33 cellular contexts compared by ENCODE assay signal in the genomic region with DNA sequence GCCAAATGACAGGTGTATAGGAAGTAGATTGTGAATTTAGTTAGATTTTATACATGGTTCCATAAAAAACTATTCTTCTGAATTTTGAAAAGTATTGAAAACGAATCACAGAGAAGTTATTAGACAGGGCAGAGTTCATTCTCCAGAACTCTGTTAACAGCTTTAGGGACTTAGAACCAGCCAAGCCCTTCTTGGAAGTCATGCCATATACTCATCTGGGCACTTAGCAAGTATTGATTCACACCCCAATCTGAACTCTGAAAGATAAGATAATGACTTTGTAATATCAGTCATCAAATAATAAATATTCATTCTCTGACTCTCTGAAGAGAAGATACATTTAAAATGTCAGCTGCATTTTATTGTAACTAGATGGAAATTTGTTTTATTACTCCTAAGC.
"Had no signal": no experiment of that assay in that cellular context is flagged by ENCODE, and none has a peak within 500 bp of the region (broad histone marks: within the 10 kb centered on the region; RNA-seq: fewer than 3 reads in every experiment).

No MANE protein-coding gene starts in this region.

- H3K9me3 ChIP-seq: adrenal gland, body of pancreas, breast epithelium had no signal

- H3K4me1 ChIP-seq: adrenal gland, body of pancreas, breast epithelium had no signal

- H3K36me3 ChIP-seq: adrenal gland, brain microvascular endothelial cell, breast epithelium had no signal

- H3K27ac Mint-ChIP-seq: activated B cell treated with CpG ODN at 0.5 μM for 24 hours; activated CD4-positive, alpha-beta memory T cell treated with anti-CD3 and anti-CD28 coated beads for 36 hours; activated CD4-positive, alpha-beta T cell treated with anti-CD3 and anti-CD28 coated beads, Interleukin-2, amount 10 ng/mL, durations not matched to agents 24 days and 14 days; activated CD8-positive, alpha-beta T cell treated with anti-CD3 and anti-CD28 coated beads for 36 hours; activated naive CD4-positive, alpha-beta T cell treated with anti-CD3 and anti-CD28 coated beads for 36 hours; activated naive CD4-positive, alpha-beta T cell treated with anti-CD3 and anti-CD28 coated beads, Interleukin-2, amount 50 U/mL, for 72 hours; activated naive CD8-positive, alpha-beta T cell treated with anti-CD3 and anti-CD28 coated beads for 36 hours; activated T-cell treated with anti-CD3 and anti-CD28 coated beads, Interleukin-2, amount 50 U/mL, for 72 hours; activated T-helper 1 cell treated with anti-CD3 and anti-CD28 coated beads, Interleukin-12 subunit alpha, Interleukin-12 subunit beta, Interleukin-2, Interleukin-4 antibody, amounts not matched to agents 30 ng/mL and 10 ng/mL and 1 ng/mL, durations not matched to agents 14 hours and 24 hours and 36 hours; activated T-helper 17 cell treated with anti-CD3 and anti-CD28 coated beads, Interleukin-2, amount 50 U/mL, for 72 hours; T-helper 2 cell treated with Interferon-gamma antibody and Interleukin-4, amounts not matched to agents 5 μg/mL and 100 μg/mL, for 36 hours had no signal

- H3K27me3 ChIP-seq: adrenal gland, body of pancreas, brain microvascular endothelial cell, breast epithelium had no signal

- DNase-seq: activated B cell treated with CpG ODN at 0.5 μM for 24 hours; activated CD4-positive, alpha-beta memory T cell treated with anti-CD3 and anti-CD28 coated beads for 36 hours; activated CD4-positive, alpha-beta T cell treated with anti-CD3 and anti-CD28 coated beads for 4 hours; activated CD4-positive, alpha-beta T cell treated with anti-CD3 and anti-CD28 coated beads, Interleukin-2, amount 10 ng/mL, durations not matched to agents 24 days and 14 days; activated CD4-positive, alpha-beta T cell treated with anti-CD3 and anti-CD28 coated beads, Interleukin-2, amount 50 U/mL, for 1 hour; activated CD4-positive, alpha-beta T cell treated with anti-CD3 and anti-CD28 coated beads, Interleukin-2, amount 50 U/mL, for 4 hours; activated CD4-positive, CD25-positive, alpha-beta regulatory T cell treated with anti-CD3 and anti-CD28 coated beads, Interleukin-2, amount 50 U/mL, for 72 hours; activated CD8-positive, alpha-beta memory T cell treated with anti-CD3 and anti-CD28 coated beads, Interleukin-2, amount 50 U/mL, for 4 hours; activated CD8-positive, alpha-beta T cell treated with anti-CD3 and anti-CD28 coated beads for 36 hours; activated effector memory CD4-positive, alpha-beta T cell treated with anti-CD3 and anti-CD28 coated beads, Interleukin-2, amount 50 U/mL, for 16 hours; activated gamma-delta T cell treated with Interleukin-2 at 50 U/mL for 16 hours; activated naive CD4-positive, alpha-beta T cell; activated naive CD4-positive, alpha-beta T cell treated with anti-CD3 and anti-CD28 coated beads for 36 hours; activated naive CD4-positive, alpha-beta T cell treated with anti-CD3 and anti-CD28 coated beads, Interleukin-2, amount 50 U/mL, for 16 hours; activated naive CD8-positive, alpha-beta T cell treated with anti-CD3 and anti-CD28 coated beads for 36 hours; activated T-cell treated with anti-CD3 and anti-CD28 coated beads for 4 hours; activated T-cell treated with anti-CD3 and anti-CD28 coated beads, Interleukin-2, amount 50 U/mL, for 1 hour; activated T-cell treated with anti-CD3 and anti-CD28 coated beads, Interleukin-2, amount 50 U/mL, for 4 hours; activated T-cell treated with anti-CD3 and anti-CD28 coated beads, Interleukin-2, amount 50 U/mL, for 72 hours; adrenal gland; amniotic stem cell; aorta; body of pancreas; brain microvascular endothelial cell; central memory CD4-positive, alpha-beta T cell; T-helper 2 cell; T-helper 9 cell had no signal

- H3K27ac ChIP-seq: adrenal gland, body of pancreas, brain microvascular endothelial cell, breast epithelium, VCaP had no signal

- H3K27me3 Mint-ChIP-seq: activated CD4-positive, alpha-beta memory T cell treated with anti-CD3 and anti-CD28 coated beads for 36 hours; activated CD8-positive, alpha-beta T cell treated with anti-CD3 and anti-CD28 coated beads for 36 hours; activated naive CD8-positive, alpha-beta T cell treated with anti-CD3 and anti-CD28 coated beads for 36 hours; activated T-helper 17 cell treated with anti-CD3 and anti-CD28 coated beads, Interleukin-2, amount 50 U/mL, for 72 hours had no signal

- H3K4me3 ChIP-seq: adrenal gland, body of pancreas, breast epithelium had no signal

- H3K9me3 Mint-ChIP-seq: activated B cell treated with CpG ODN at 0.5 μM for 24 hours; activated CD4-positive, alpha-beta memory T cell treated with anti-CD3 and anti-CD28 coated beads for 36 hours; activated CD4-positive, alpha-beta T cell treated with anti-CD3 and anti-CD28 coated beads, Interleukin-2, amount 10 ng/mL, durations not matched to agents 24 days and 14 days; activated CD8-positive, alpha-beta T cell treated with anti-CD3 and anti-CD28 coated beads for 36 hours; activated naive CD4-positive, alpha-beta T cell treated with anti-CD3 and anti-CD28 coated beads for 36 hours; activated naive CD4-positive, alpha-beta T cell treated with anti-CD3 and anti-CD28 coated beads, Interleukin-2, amount 50 U/mL, for 72 hours; activated naive CD8-positive, alpha-beta T cell treated with anti-CD3 and anti-CD28 coated beads for 36 hours; activated T-cell treated with anti-CD3 and anti-CD28 coated beads, Interleukin-2, amount 50 U/mL, for 4 hours; activated T-cell treated with anti-CD3 and anti-CD28 coated beads, Interleukin-2, amount 50 U/mL, for 72 hours; activated T-helper 1 cell treated with anti-CD3 and anti-CD28 coated beads, Interleukin-12 subunit alpha, Interleukin-12 subunit beta, Interleukin-2, Interleukin-4 antibody, amounts not matched to agents 30 ng/mL and 10 ng/mL and 1 ng/mL, durations not matched to agents 14 hours and 24 hours and 36 hours; activated T-helper 17 cell treated with anti-CD3 and anti-CD28 coated beads, Interleukin-2, amount 50 U/mL, for 72 hours; T-helper 2 cell treated with Interferon-gamma antibody and Interleukin-4, amounts not matched to agents 5 μg/mL and 100 μg/mL, for 36 hours had no signal

- ATAC-seq: activated CD8-positive, alpha-beta T cell treated with anti-CD3 and anti-CD28 coated beads for 36 hours; activated naive CD4-positive, alpha-beta T cell treated with anti-CD3 and anti-CD28 coated beads, Interleukin-2, amount 50 U/mL, for 72 hours; activated T-cell treated with anti-CD3 and anti-CD28 coated beads, Interleukin-2, amount 50 U/mL, for 4 hours; activated T-cell treated with anti-CD3 and anti-CD28 coated beads, Interleukin-2, amount 50 U/mL, for 72 hours; activated T-helper 17 cell treated with anti-CD3 and anti-CD28 coated beads, Interleukin-2, amount 50 U/mL, for 72 hours; body of pancreas had no signal

- H3K4me3 Mint-ChIP-seq: activated B cell treated with CpG ODN at 0.5 μM for 24 hours; activated CD4-positive, alpha-beta memory T cell treated with anti-CD3 and anti-CD28 coated beads for 36 hours; activated CD4-positive, alpha-beta T cell treated with anti-CD3 and anti-CD28 coated beads, Interleukin-2, amount 10 ng/mL, durations not matched to agents 24 days and 14 days; activated CD8-positive, alpha-beta T cell treated with anti-CD3 and anti-CD28 coated beads for 36 hours; activated naive CD4-positive, alpha-beta T cell treated with anti-CD3 and anti-CD28 coated beads for 36 hours; activated naive CD8-positive, alpha-beta T cell treated with anti-CD3 and anti-CD28 coated beads for 36 hours; activated T-cell treated with anti-CD3 and anti-CD28 coated beads, Interleukin-2, amount 50 U/mL, for 4 hours; activated T-cell treated with anti-CD3 and anti-CD28 coated beads, Interleukin-2, amount 50 U/mL, for 72 hours; activated T-helper 1 cell treated with anti-CD3 and anti-CD28 coated beads, Interleukin-12 subunit alpha, Interleukin-12 subunit beta, Interleukin-2, Interleukin-4 antibody, amounts not matched to agents 30 ng/mL and 10 ng/mL and 1 ng/mL, durations not matched to agents 14 hours and 24 hours and 36 hours; activated T-helper 17 cell treated with anti-CD3 and anti-CD28 coated beads, Interleukin-2, amount 50 U/mL, for 72 hours; T-helper 2 cell treated with Interferon-gamma antibody and Interleukin-4, amounts not matched to agents 5 μg/mL and 100 μg/mL, for 36 hours had no signal

- H3K36me3 Mint-ChIP-seq: activated CD4-positive, alpha-beta memory T cell treated with anti-CD3 and anti-CD28 coated beads for 36 hours; activated naive CD4-positive, alpha-beta T cell treated with anti-CD3 and anti-CD28 coated beads, Interleukin-2, amount 50 U/mL, for 72 hours; activated naive CD8-positive, alpha-beta T cell treated with anti-CD3 and anti-CD28 coated beads for 36 hours had no signal
